8 cellular contexts compared by ENCODE assay signal in genomic region chr6:30730611-30731435, GRCh38. TPM values are rescaled to one million over a fixed set of nuclear protein-coding genes. Genes with fewer than 3 reads are reported as not detected.
DNase-seq lines count a peak whose midpoint lies in the region; ATAC-seq and TF ChIP-seq lines count a peak whose summit lies in the region.

No MANE protein-coding gene starts in this region.

- intact Hi-C loops in left cardiac atrium (cut with DNase I), result no loop called here
- intact Hi-C loops in gastrocnemius medialis (cut with DNase I; ENCODE audit: low total_unique reads), result no loop called here

- no peaks in the 10 kb centered on the region for H3K9me3 Mint-ChIP-seq in activated naive CD4-positive, alpha-beta T cell treated with anti-CD3 and anti-CD28 coated beads, Interleukin-2, amount 50 U/mL, for 24 hours

- peak; percentile 55 for ATAC-seq in GM18520 (IDR thresholded peaks at IDR 0.05; ENCODE audit: unreplicated experiment)
- peak; percentile 69 to 88 for ATAC-seq in left cardiac atrium
- ATAC-seq in gastrocnemius medialis, result peak in 1 of 2 donors; percentile 46

- H3K27me3 ChIP-seq in SJCRH30 (no peaks in the 10 kb centered on the region), gastrocnemius medialis (no peaks in the 10 kb centered on the region)

- TF ChIP-seq POLR2A in gastrocnemius medialis (IDR thresholded peaks at IDR 0.05), result no peak

- H3K4me3 ChIP-seq in SJCRH30, result no peak overlapping the region
- no peak overlapping the region for H3K4me3 ChIP-seq in gastrocnemius medialis

- H3K4me1 Mint-ChIP-seq in activated naive CD4-positive, alpha-beta T cell treated with anti-CD3 and anti-CD28 coated beads, Interleukin-2, amount 50 U/mL, for 24 hours, result peaks cover 53% of the 10 kb centered on the region

- no peaks in the 10 kb centered on the region for H3K4me1 ChIP-seq in SJCRH30
- H3K4me1 ChIP-seq in gastrocnemius medialis, result peaks cover 0 to 6% of the 10 kb centered on the region in 2 donors

- H3K9me3 ChIP-seq in SJCRH30 (replicated peaks) (no peaks in the 10 kb centered on the region), gastrocnemius medialis (no peaks in the 10 kb centered on the region)

- H3K27ac Mint-ChIP-seq in activated naive CD4-positive, alpha-beta T cell treated with anti-CD3 and anti-CD28 coated beads, Interleukin-2, amount 50 U/mL, for 24 hours, result peak overlapping the region; percentile 43

- H3K36me3 Mint-ChIP-seq in activated naive CD4-positive, alpha-beta T cell treated with anti-CD3 and anti-CD28 coated beads, Interleukin-2, amount 50 U/mL, for 24 hours, result peaks cover 5% of the 10 kb centered on the region

- H3K36me3 ChIP-seq in SJCRH30 (peaks cover 43% of the 10 kb centered on the region), gastrocnemius medialis (peaks cover 0 to 86% of the 10 kb centered on the region in 2 donors)

- DNase-seq in Kasumi-1 (lab: John Stamatoyannopoulos, UW) (peak; percentile 91 to 92), SJCRH30 (peak; percentile 43), left cardiac atrium (peak; percentile 80), gastrocnemius medialis (peak in 1 of 2 donors; percentile 48), T1000 (lab: John Stamatoyannopoulos, UW) (no peak), NCI-H446 (lab: John Stamatoyannopoulos, UW) (no peak)

- TF ChIP-seq CTCF in gastrocnemius medialis (IDR thresholded peaks at IDR 0.05 in 4 of 5, conservative IDR thresholded peaks at IDR 0.05 in 1 of 5), result peak; percentile 9 to 47 (median 38)

- H3K4me3 Mint-ChIP-seq in activated naive CD4-positive, alpha-beta T cell treated with anti-CD3 and anti-CD28 coated beads, Interleukin-2, amount 50 U/mL, for 24 hours, result peak overlapping the region; percentile 78

- H3K27ac ChIP-seq in SJCRH30 (no peak overlapping the region), gastrocnemius medialis (peak overlapping the region in 1 of 4 donors; percentile 26)

- no peaks in the 10 kb centered on the region for H3K27me3 Mint-ChIP-seq in activated naive CD4-positive, alpha-beta T cell treated with anti-CD3 and anti-CD28 coated beads, Interleukin-2, amount 50 U/mL, for 24 hours

- in situ Hi-C loops in gastrocnemius medialis (cut with MboI; ENCODE audit: low sequenced_read_pairs in 4 of 4), result loop anchor here in 1 of 4 donors (25.0 kb wide), 1 partner anchor 156 kb away; the partner anchor contains the start of gene DDR1

RNA-seq across cellular contexts. Expression of gene TUBB, which starts 10.7 kb away (rescaled TPM):
- total RNA-seq in SJCRH30 (2014; rRNA removed; shearing (Covaris generic)), result 1,652 and 1,704 TPM in 2 replicates
- total RNA-seq in left cardiac atrium, result 100 to 1,000 TPM; 276 to 303 TPM
- total RNA-seq in gastrocnemius medialis, result 100 to 1,000 TPM in 3 of 4 donors, 10 to 100 TPM in 1; 79.7 to 294 (median 193) TPM

RNA-seq across cellular contexts. Expression of gene FLOT1, which starts 11.7 kb away (rescaled TPM):
- total RNA-seq in SJCRH30 (2014; rRNA removed; shearing (Covaris generic)), result 87.4 and 92.2 TPM in 2 replicates
- total RNA-seq in left cardiac atrium, result 100 to 1,000 TPM; 170 to 179 TPM
- 100 to 1,000 TPM in 3 of 4 donors, 10 to 100 TPM in 1; 96.9 to 127 (median 117) TPM for total RNA-seq in gastrocnemius medialis

RNA-seq across cellular contexts. Expression of gene IER3, which starts 13.5 kb away (rescaled TPM):
- total RNA-seq in SJCRH30 (2014; rRNA removed; shearing (Covaris generic)), result 19.9 and 22.1 TPM in 2 replicates
- total RNA-seq in left cardiac atrium (10 to 100 TPM; 23.0 to 81.5 TPM), gastrocnemius medialis (1 to 10 TPM in 3 of 4 donors, under 1 TPM in 1; 0.24 to 2.0 (median 1.4) TPM)

RNA-seq across cellular contexts. Expression of gene MDC1, which starts 13.7 kb away (rescaled TPM):
- total RNA-seq in SJCRH30 (2014; rRNA removed; shearing (Covaris generic)), result 24.6 and 25.0 TPM in 2 replicates
- total RNA-seq in left cardiac atrium, result 10 to 100 TPM; 19.1 to 25.6 TPM
- total RNA-seq in gastrocnemius medialis, result 1 to 10 TPM; 3.6 to 8.9 (median 6.2) TPM

RNA-seq across cellular contexts. Expression of gene NRM, which starts 40.0 kb away (rescaled TPM):
- total RNA-seq in SJCRH30 (2014; rRNA removed; shearing (Covaris generic)), result 25.0 and 29.6 TPM in 2 replicates
- total RNA-seq in left cardiac atrium, result 1 to 10 TPM; 5.3 to 6.3 TPM
- total RNA-seq in gastrocnemius medialis, result 1 to 10 TPM in 3 of 4 donors, under 1 TPM in 1; 0.32 to 2.0 (median 1.4) TPM

Comparison
In these comparisons a context has a peak if more than half of its experiments do, and no peak if none do; other contexts are left out.
1. DNase-seq: peak in Kasumi-1 (2 of 2), SJCRH30 (2 of 2) and left cardiac atrium (single experiment); none in T1000 (single experiment) and NCI-H446 (0 of 2).